11 cellular contexts compared by ENCODE assay signal in the genomic region with DNA sequence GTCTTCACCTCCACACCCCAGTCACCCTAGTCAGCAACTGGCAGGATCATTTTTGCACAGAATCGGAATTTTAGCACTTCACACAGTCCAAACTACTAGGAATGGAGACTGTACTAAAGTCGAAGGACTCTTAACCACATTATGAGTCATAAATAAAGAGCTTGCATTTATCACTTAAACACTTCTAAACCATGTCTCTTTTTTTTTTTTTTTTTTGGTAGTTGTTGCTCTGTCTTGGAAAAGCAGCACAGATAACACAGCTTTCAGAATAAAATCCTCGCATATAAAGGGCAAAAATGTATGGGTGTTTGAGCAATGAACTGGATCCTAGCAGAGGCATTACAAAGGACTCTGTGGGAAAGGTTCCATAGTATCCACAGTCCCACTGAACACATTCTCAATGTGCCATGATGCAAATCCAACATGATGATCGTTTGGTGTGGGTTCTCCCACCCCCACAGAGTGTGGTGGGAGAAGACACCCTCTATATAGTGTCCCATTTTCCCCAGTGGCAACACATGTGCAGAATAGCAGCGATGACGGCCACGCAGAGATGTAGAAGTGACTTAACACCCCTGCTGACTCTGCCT. TPM values are rescaled to one million over a fixed set of nuclear protein-coding genes. Genes with fewer than 3 reads are reported as not detected.
DNase-seq lines count a peak whose midpoint lies in the region; ATAC-seq, FAIRE-seq and TF ChIP-seq lines count a peak whose summit lies in the region.
"Had no signal": no experiment of that assay in that cellular context is flagged by ENCODE, and none has a peak within 500 bp of the region (broad histone marks: within the 10 kb centered on the region; RNA-seq: fewer than 3 reads in every experiment).

No MANE protein-coding gene starts in this region.

- H3K4me3 ChIP-seq in SJSA1 (no peak overlapping the region), skeletal muscle satellite cell (ENCODE audit: low read length) (peak overlapping the region; percentile 39)

- H3K9me3 ChIP-seq in SJSA1 (replicated peaks) (no peaks in the 10 kb centered on the region), skeletal muscle satellite cell (replicated peaks; ENCODE audit: low read length) (no peaks in the 10 kb centered on the region)

- H3K36me3 ChIP-seq in SJSA1, result no peaks in the 10 kb centered on the region
- H3K36me3 ChIP-seq in skeletal muscle satellite cell (ENCODE audit: insufficient read depth, low read length), result no peaks in the 10 kb centered on the region

- H3K4me1 ChIP-seq in SJSA1 (replicated peaks) (peaks cover 47% of the 10 kb centered on the region), skeletal muscle satellite cell (ENCODE audit: control insufficient read depth, insufficient read depth, low read length) (peaks cover 47% of the 10 kb centered on the region)

- no peak for TF ChIP-seq POLR2A in H54 (IDR thresholded peaks at IDR 0.05; ENCODE audit: low read depth, low read length)

- peak overlapping the region; percentile 45 for H3K27ac ChIP-seq in SJSA1

- FAIRE-seq in H54 (lab: Jason Lieb, UNC), result peak; percentile 6

- peak overlapping the region; percentile 28 for H3K9ac ChIP-seq in skeletal muscle satellite cell (ENCODE audit: low read depth, low read length)

- no peak for ATAC-seq in GM18519 (IDR thresholded peaks at IDR 0.05; ENCODE audit: low FRiP score, unreplicated experiment)

- H3K4me2 ChIP-seq in skeletal muscle satellite cell (ENCODE audit: low read length), result peak overlapping the region; percentile 67

- TF ChIP-seq CTCF in GM10266 (IDR thresholded peaks at IDR 0.05; ENCODE audit: control insufficient read depth, insufficient read depth, low read depth, missing control alignments), result no peak

- H3K27me3 ChIP-seq in SJSA1 (replicated peaks) (no peaks in the 10 kb centered on the region), skeletal muscle satellite cell (ENCODE audit: control insufficient read depth, insufficient read depth, low read length) (no peaks in the 10 kb centered on the region)

- DNase-seq in H54 (ENCODE audit: insufficient read length, low spot score) (no peak), SJSA1 (ENCODE audit: low read depth in 1 of 2, low spot score in 2 of 2) (peak in 1 of 2 experiments; percentile 54), fibroblast of gingiva (ENCODE audit: low read depth) (peak; percentile 19), cerebellar cortex (ENCODE audit: low spot score) (no peak), NCI-H2029 (lab: John Stamatoyannopoulos, UW) (no peak), GM10266 (ENCODE audit: extremely low spot score) (no peak)
- DNase-seq: activated CD8-positive, alpha-beta memory T cell treated with anti-CD3 and anti-CD28 coated beads, Interleukin-2, amount 50 U/mL, for 48 hours; DMS 273 treated with DMSO at 0.1 percent for 48 hours; occipital lobe had no signal

RNA-seq across cellular contexts. Expression of gene FOXP1, which starts 47.1 kb away (rescaled TPM):
- total RNA-seq in SJSA1 (2014; rRNA removed; shearing (Covaris generic)), result 22.1 and 26.9 TPM in 2 replicates
- 42.6 and 49.4 TPM in 2 replicates for total RNA-seq in skeletal muscle satellite cell (2012; rRNA removed)
